ENCODE assay signal across 17 cellular contexts in genomic region chr13:21032656-21033055, GRCh38. TPM values are rescaled to one million over a fixed set of nuclear protein-coding genes. Genes with fewer than 3 reads are reported as not detected.
DNase-seq lines count a peak whose midpoint lies in the region; ATAC-seq, FAIRE-seq and TF ChIP-seq lines count a peak whose summit lies in the region.
"Had no signal": no experiment of that assay in that cellular context is flagged by ENCODE, and none has a peak within 500 bp of the region (broad histone marks: within the 10 kb centered on the region; RNA-seq: fewer than 3 reads in every experiment).

No MANE protein-coding gene starts in this region.

- intact Hi-C loops in right lobe of liver (cut with DNase I), result no loop called here
- intact Hi-C loops in HepG2 (cut with micrococcal nuclease; ENCODE audit: unreplicated experiment), result no loop called here
- intact Hi-C loops in psoas muscle (cut with DNase I), result no loop called here
- intact Hi-C loops in activated CD4-positive, alpha-beta T cell treated with anti-CD3 and anti-CD28 coated beads, Interleukin-2, amount 10 ng/mL, durations not matched to agents 24 days and 14 days (cut with micrococcal nuclease), result no loop called here

- H3K9me3 Mint-ChIP-seq in activated CD4-positive, alpha-beta T cell treated with anti-CD3 and anti-CD28 coated beads, Interleukin-2, amount 10 ng/mL, durations not matched to agents 24 days and 14 days, result no peaks in the 10 kb centered on the region

- H3K4me3 ChIP-seq in right lobe of liver, result no peak overlapping the region
- H3K4me3 ChIP-seq in HepG2 (replicated peaks in 1 of 3; ENCODE audit: insufficient read depth in 1 of 3, low read depth in 2 of 3, low read length in 3 of 3), result no peak overlapping the region
- no peak overlapping the region for H3K4me3 ChIP-seq in fibroblast of lung (replicated peaks in 1 of 4; ENCODE audit: control extremely low read depth in 1 of 4, insufficient read depth in 1 of 4, low read depth in 3 of 4, low read length in 4 of 4)
- no peak overlapping the region for H3K4me3 ChIP-seq in psoas muscle
- H3K4me3 ChIP-seq: cardiac muscle cell, MG63 had no signal

- H2AFZ ChIP-seq in HepG2 (ENCODE audit: low read length) (no peak overlapping the region), fibroblast of lung (ENCODE audit: low read length) (no peak overlapping the region)

- no peak overlapping the region for H3K4me3 Mint-ChIP-seq in activated CD4-positive, alpha-beta T cell treated with anti-CD3 and anti-CD28 coated beads, Interleukin-2, amount 10 ng/mL, durations not matched to agents 24 days and 14 days
- H3K4me3 Mint-ChIP-seq: activated T-helper 1 cell treated with anti-CD3 and anti-CD28 coated beads, Interleukin-12 subunit alpha, Interleukin-12 subunit beta, Interleukin-2, Interleukin-4 antibody, amounts not matched to agents 30 ng/mL and 10 ng/mL and 1 ng/mL, durations not matched to agents 14 hours and 24 hours and 36 hours had no signal

- H3K9me3 ChIP-seq in right lobe of liver (peaks cover 0 to 3% (median 0%) of the 10 kb centered on the region in 4 donors), HepG2 (ENCODE audit: low read length) (no peaks in the 10 kb centered on the region), fibroblast of lung (ENCODE audit: control insufficient read depth, insufficient read depth, low read depth, low read length) (no peaks in the 10 kb centered on the region), psoas muscle (no peaks in the 10 kb centered on the region)
- H3K9me3 ChIP-seq: MG63 had no signal

- peak overlapping the region in 2 of 3 donors; percentile 9 to 46 for H3K27ac ChIP-seq in right lobe of liver
- no peak overlapping the region for H3K27ac ChIP-seq in HepG2 (ENCODE audit: extremely low read length, insufficient read depth, low read length)
- H3K27ac ChIP-seq in fibroblast of lung (ENCODE audit: insufficient read depth, low read length), result peak overlapping the region; percentile 57
- H3K27ac ChIP-seq in psoas muscle, result peak overlapping the region; percentile 84
- H3K27ac ChIP-seq: cardiac muscle cell, HL-60 had no signal

- no peak overlapping the region for H3K27ac Mint-ChIP-seq in activated CD4-positive, alpha-beta T cell treated with anti-CD3 and anti-CD28 coated beads, Interleukin-2, amount 10 ng/mL, durations not matched to agents 24 days and 14 days
- H3K27ac Mint-ChIP-seq: activated T-helper 1 cell treated with anti-CD3 and anti-CD28 coated beads, Interleukin-12 subunit alpha, Interleukin-12 subunit beta, Interleukin-2, Interleukin-4 antibody, amounts not matched to agents 30 ng/mL and 10 ng/mL and 1 ng/mL, durations not matched to agents 14 hours and 24 hours and 36 hours had no signal

- TF ChIP-seq RAD21 in HepG2 (CRISPR knock-in tag; IDR thresholded peaks at IDR 0.05), result no peak

- DNase-seq in right lobe of liver (no peak), HepG2 (ENCODE audit: low spot score) (no peak), fibroblast of lung (ENCODE audit: low read depth in 2 of 2) (no peak), psoas muscle (no peak), COR-L47 (lab: John Stamatoyannopoulos, UW) (no peak)
- DNase-seq in activated CD4-positive, alpha-beta T cell treated with anti-CD3 and anti-CD28 coated beads, Interleukin-2, amount 10 ng/mL, durations not matched to agents 24 days and 14 days, result no peak
- DNase-seq: activated CD4-positive, alpha-beta T cell treated with anti-CD3 and anti-CD28 coated beads for 1 hour; erythroblast; MG63; NCI-H2171 treated with DMSO at 0.1 percent for 48 hours; retina had no signal

- TF ChIP-seq EP300 in HepG2 (IDR thresholded peaks at IDR 0.05; ENCODE audit: low read depth in 2 of 2, low read length in 2 of 2), result no peak
- no peak for TF ChIP-seq EP300 in HepG2 (CRISPR knock-in tag; IDR thresholded peaks at IDR 0.05; ENCODE audit: borderline replicate concordance)

- H3K9ac ChIP-seq in HepG2 (ENCODE audit: insufficient read depth, low read depth, low read length) (no peak overlapping the region), fibroblast of lung (ENCODE audit: insufficient read depth, low read length) (no peak overlapping the region)

- H3K27me3 Mint-ChIP-seq in activated CD4-positive, alpha-beta T cell treated with anti-CD3 and anti-CD28 coated beads, Interleukin-2, amount 10 ng/mL, durations not matched to agents 24 days and 14 days, result no peaks in the 10 kb centered on the region

- H3K4me1 Mint-ChIP-seq in activated CD4-positive, alpha-beta T cell treated with anti-CD3 and anti-CD28 coated beads, Interleukin-2, amount 10 ng/mL, durations not matched to agents 24 days and 14 days, result peaks cover 9% of the 10 kb centered on the region

- H4K20me1 ChIP-seq in HepG2 (ENCODE audit: insufficient read depth, low read length), result peaks cover 24% of the 10 kb centered on the region; the same call in 1 of the 2 replicates
- H4K20me1 ChIP-seq in fibroblast of lung (ENCODE audit: control insufficient read depth, extremely low read depth, insufficient read depth, low read length), result peaks cover 6% of the 10 kb centered on the region

- TF ChIP-seq POLR2A in right lobe of liver (IDR thresholded peaks at IDR 0.05) (no peak), HepG2 (IDR thresholded peaks at IDR 0.05; ENCODE audit: insufficient read depth in 1 of 2, low read depth in 2 of 2, low read length in 2 of 2) (no peak)

- H3K4me1 ChIP-seq in right lobe of liver (peaks cover 0 to 34% (median 9%) of the 10 kb centered on the region in 4 donors), HepG2 (ENCODE audit: insufficient read depth, low read length) (peaks cover 17% of the 10 kb centered on the region), fibroblast of lung (ENCODE audit: control insufficient read depth, extremely low read depth, insufficient read depth, low read length) (peaks cover 14% of the 10 kb centered on the region), psoas muscle (peaks cover 56% of the 10 kb centered on the region)

- CTCF ChIA-PET in HepG2 (lab: Yijun Ruan, JAX; ENCODE audit: low intra/inter-chr PET ratio, low total read pairs), result no interaction called here

- peaks cover 75% of the 10 kb centered on the region for H3K79me2 ChIP-seq in HepG2 (ENCODE audit: insufficient read depth, low read length)
- H3K79me2 ChIP-seq in fibroblast of lung (ENCODE audit: control insufficient read depth, insufficient read depth, low read length), result peaks cover 90% of the 10 kb centered on the region

- in situ Hi-C loops in HepG2 (cut with HindIII; ENCODE audit: extremely low pct_ligation_motif_present, low pct_unique_long_range_greater_than_20kb), result no loop called here

- ATAC-seq in right lobe of liver (no peak), HepG2 (no peak), psoas muscle (no peak), HG03108 (IDR thresholded peaks at IDR 0.05; ENCODE audit: unreplicated experiment) (no peak), HG03469 (IDR thresholded peaks at IDR 0.05; ENCODE audit: unreplicated experiment) (no peak)

- POLR2A ChIA-PET in HepG2 (lab: Yijun Ruan, JAX), result no interaction called here

- no peak for FAIRE-seq in HepG2 (lab: Jason Lieb, UNC)
- FAIRE-seq: GM12892 had no signal

- BruUV-seq in HepG2 (replicated peaks; lab: Mats Ljungman, UMichigan), result no TSS peak

- H3K27me3 ChIP-seq in right lobe of liver (no peaks in the 10 kb centered on the region), HepG2 (ENCODE audit: control insufficient read depth in 1 of 2, insufficient read depth in 2 of 2, low read length in 2 of 2) (no peaks in the 10 kb centered on the region), fibroblast of lung (ENCODE audit: control insufficient read depth, insufficient read depth, low read length) (no peaks in the 10 kb centered on the region), psoas muscle (ENCODE audit: insufficient read depth in 3 of 3, low read length in 2 of 3) (no peaks in the 10 kb centered on the region)
- H3K27me3 ChIP-seq: cardiac muscle cell, MG63 had no signal

- no peak for TF ChIP-seq CTCF in right lobe of liver (IDR thresholded peaks at IDR 0.05)
- no peak for TF ChIP-seq CTCF in HepG2 (CRISPR knock-in tag; IDR thresholded peaks at IDR 0.05)
- TF ChIP-seq CTCF in fibroblast of lung (conservative IDR thresholded peaks at IDR 0.05 in 1 of 2, IDR thresholded peaks at IDR 0.05 in 1 of 2; ENCODE audit: low read depth in 1 of 2, low read length in 2 of 2), result no peak
- TF ChIP-seq CTCF in psoas muscle (IDR thresholded peaks at IDR 0.05), result no peak

- H3K36me3 ChIP-seq in right lobe of liver (no peaks in the 10 kb centered on the region), HepG2 (replicated peaks in 1 of 2; ENCODE audit: control insufficient read depth in 1 of 2, insufficient read depth in 2 of 2, low read length in 2 of 2) (peaks cover 0 to 14% of the 10 kb centered on the region in 2 experiments; a peak in 3 of 5 replicates), fibroblast of lung (ENCODE audit: control insufficient read depth, insufficient read depth, low read length) (peaks cover 3% of the 10 kb centered on the region), psoas muscle (ENCODE audit: insufficient read depth in 1 of 2, low read depth in 1 of 2) (peaks cover 0 to 5% of the 10 kb centered on the region in 2 donors)
- H3K36me3 ChIP-seq: cardiac muscle cell had no signal

- H3K36me3 Mint-ChIP-seq in activated CD4-positive, alpha-beta T cell treated with anti-CD3 and anti-CD28 coated beads, Interleukin-2, amount 10 ng/mL, durations not matched to agents 24 days and 14 days (ENCODE audit: low read depth), result no peaks in the 10 kb centered on the region

- H3K4me2 ChIP-seq in HepG2 (ENCODE audit: low read depth, low read length) (no peak overlapping the region), fibroblast of lung (ENCODE audit: extremely low read depth, insufficient read depth, low read length) (peak overlapping the region; percentile 90)

- WGBS in right lobe of liver (ENCODE audit: insufficient coverage, low coverage, low lambda C conversion rate, missing lambda C conversion rate), result 94% methylated on average over 9 of the region's 10 CpGs
- WGBS in HepG2 (ENCODE audit: low lambda C conversion rate), result 97% methylated on average over 10 of the region's 10 CpGs
- 90 to 92% (median 91%) methylated on average over 10 of the region's 10 CpGs for WGBS in psoas muscle, 3 donors

RNA-seq across cellular contexts. Expression of gene LATS2, which starts 28.7 kb away (rescaled TPM):
- total RNA-seq in right lobe of liver (10 to 100 TPM in 2 of 6 experiments, 1 to 10 TPM in 4; 6.8 to 12.8 (median 8.7) TPM), HepG2 (2016; rRNA removed; fragmentation: Illumina TruSeq; extraction: Trizol) (7.1 and 7.3 TPM in 2 replicates), fibroblast of lung (11.0 and 16.2 TPM in 2 replicates), psoas muscle (10 to 100 TPM; 23.7 to 27.4 (median 26.1) TPM)
- 1.7 and 1.8 TPM in 2 replicates for total RNA-seq in HepG2 (2016; cell fraction: cytosol; rRNA removed; fragmentation: Illumina TruSeq; extraction: Trizol; ENCODE audit: low read depth)
- total RNA-seq in HepG2 (2016; cell fraction: insoluble cytoplasmic fraction; rRNA removed; fragmentation: Illumina TruSeq; extraction: Trizol), result 7.0 and 7.2 TPM in 2 replicates
- total RNA-seq in HepG2 (2016; cell fraction: membrane; rRNA removed; fragmentation: Illumina TruSeq; extraction: Trizol), result 4.2 and 4.3 TPM in 2 replicates
- 6.9 and 7.7 TPM in 2 replicates for total RNA-seq in HepG2 (2016; cell fraction: nucleus; rRNA removed; fragmentation: Illumina TruSeq; extraction: Trizol)
- polyA plus RNA-seq in HepG2 (2011; rRNA removed) (8.5 and 9.1 TPM in 2 replicates), fibroblast of lung (17.6 and 32.0 TPM in 2 replicates), psoas muscle (10 to 100 TPM in 2 of 3 donors, 1 to 10 TPM in 1; 6.0 to 13.9 (median 10.0) TPM)
- polyA plus RNA-seq in HepG2 (2011; cell fraction: cytosol; rRNA removed), result 6.4 and 10.3 TPM in 2 replicates
- polyA plus RNA-seq in HepG2 (2011; cell fraction: nucleus; rRNA removed), result 11.4 and 12.5 TPM in 2 replicates
- polyA plus RNA-seq in HepG2 (2012), result 10.4 and 11.8 TPM in 2 replicates
- polyA plus RNA-seq in HepG2 (2016; cell fraction: cytosol; fragmentation: Illumina TruSeq; extraction: Trizol; ENCODE audit: low read depth), result 0.38 TPM in 2 replicates
- 10.2 and 11.9 TPM in 2 replicates for polyA plus RNA-seq in HepG2 (2016; cell fraction: insoluble cytoplasmic fraction; fragmentation: Illumina TruSeq; extraction: Trizol; ENCODE audit: low read depth)
- 2.2 and 2.4 TPM in 2 replicates for polyA plus RNA-seq in HepG2 (2016; cell fraction: membrane; fragmentation: Illumina TruSeq; extraction: Trizol; ENCODE audit: low read depth)
- 13.3 and 13.4 TPM in 2 replicates for polyA plus RNA-seq in HepG2 (2016; cell fraction: nucleus; fragmentation: Illumina TruSeq; extraction: Trizol; ENCODE audit: insufficient read depth, low read depth)
- polyA minus RNA-seq in HepG2 (2011; rRNA and poly(A)+ RNA removed; ENCODE audit: low replicate concordance), result 11.2 and 18.2 TPM in 2 replicates
- polyA minus RNA-seq in HepG2 (2011; cell fraction: cytosol; rRNA and poly(A)+ RNA removed), result 11.8 and 11.9 TPM in 2 replicates
- polyA minus RNA-seq in HepG2 (2011; cell fraction: nucleus; rRNA and poly(A)+ RNA removed), result 10.8 and 11.6 TPM in 2 replicates
- 14.8 and 30.1 TPM in 2 replicates for polyA plus RNA-seq in fibroblast of lung (2012)
- 22.5 and 36.8 TPM in 2 replicates for polyA minus RNA-seq in fibroblast of lung (ENCODE audit: low replicate concordance)
- 1.7 and 2.2 TPM in 2 replicates for total RNA-seq in activated CD4-positive, alpha-beta T cell treated with anti-CD3 and anti-CD28 coated beads, Interleukin-2, amount 10 ng/mL, durations not matched to agents 24 days and 14 days
